8 cellular contexts compared by ENCODE assay signal in the genomic region with DNA sequence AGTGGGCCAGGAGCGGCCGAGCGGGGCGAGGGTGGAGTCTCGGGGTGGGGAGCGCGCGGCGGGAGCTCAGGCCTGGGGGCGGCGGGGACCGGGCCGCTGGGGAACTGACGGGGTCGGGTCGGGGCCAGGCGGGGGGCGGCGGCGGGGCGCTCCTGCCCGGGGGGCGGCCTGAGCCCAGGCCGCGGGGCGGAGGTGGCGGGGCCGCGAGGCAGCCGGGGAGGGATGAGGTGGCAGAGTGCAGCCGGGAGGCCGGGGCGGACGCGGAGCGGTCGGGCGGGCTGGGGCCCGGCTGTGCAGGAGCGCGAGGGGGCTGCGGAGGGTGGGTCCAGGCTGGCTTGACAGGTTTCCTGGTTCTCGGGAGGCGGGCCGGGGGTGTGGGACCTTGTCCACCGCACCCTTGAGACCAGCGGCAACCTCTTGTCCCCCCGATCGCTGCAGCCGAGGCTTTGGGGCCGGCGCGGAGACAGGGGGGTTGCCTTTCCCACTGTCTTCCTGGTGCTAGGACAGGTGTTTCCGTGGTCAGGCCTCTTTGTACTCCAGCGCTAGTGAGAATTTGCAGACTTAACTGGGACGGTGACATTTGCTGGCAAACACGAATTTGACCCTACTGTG. TPM values are rescaled to one million over a fixed set of nuclear protein-coding genes. Genes with fewer than 3 reads are reported as not detected.
DNase-seq lines count a peak whose midpoint lies in the region; ATAC-seq and TF ChIP-seq lines count a peak whose summit lies in the region.
"Not testable (repeated sequence)": the region's sequence is repeated elsewhere in the genome, so short reads cannot be mapped to it uniquely, and the experiment has no call there.

No MANE protein-coding gene starts in this region.

- not testable (repeated sequence) for TF ChIP-seq CTCF in adrenal gland (IDR thresholded peaks at IDR 0.05); cardiac muscle cell (IDR thresholded peaks at IDR 0.05; ENCODE audit: low read depth, low read length); neural cell (IDR thresholded peaks at IDR 0.05; ENCODE audit: poor library complexity, severe bottlenecking); stomach (IDR thresholded peaks at IDR 0.05)

- H3K4me2 ChIP-seq in neural cell (ENCODE audit: low read length) = not testable (repeated sequence)

- not testable (repeated sequence) for H3F3A ChIP-seq in neural cell (ENCODE audit: insufficient read depth, low read length, poor library complexity, severe bottlenecking)

- not testable (repeated sequence) for H3K9me2 ChIP-seq in neural cell (ENCODE audit: insufficient read depth, low read length)

- DNase-seq in HK-2 (ENCODE audit: unreplicated experiment) (peak; percentile 35), SW480 (ENCODE audit: low spot score) (peak; percentile 26), adrenal gland (peak in 6 of 7 donors; percentile 4 to 39 (median 22)), cardiac muscle cell (ENCODE audit: low read depth in 1 of 2, low spot score in 1 of 2) (peak in 1 of 2 donors; percentile 38), stomach (peak; percentile 26)

- not testable (repeated sequence) for TF ChIP-seq EP300 in neural cell (conservative IDR thresholded peaks at IDR 0.05; ENCODE audit: poor library complexity, severe bottlenecking); stomach (IDR thresholded peaks at IDR 0.05)

- H3K9ac ChIP-seq in ES-I3 (ENCODE audit: low read depth, low read length) = peak overlapping the region; percentile 62
- peak overlapping the region; percentile 73 for H3K9ac ChIP-seq in neural cell (ENCODE audit: low read length)

- WGBS in adrenal gland, 4 donors = 0 to 2% (median 1%) methylated on average over 7 to 53 of the region's 57 CpGs
- 0 to 3% (median 1%) methylated on average over 5 to 57 of the region's 57 CpGs for WGBS in stomach, 5 donors

- ATAC-seq in GM21723 (IDR thresholded peaks at IDR 0.05; ENCODE audit: unreplicated experiment) = peak; percentile 42

- TF ChIP-seq RAD21 in neural cell (conservative IDR thresholded peaks at IDR 0.05) = not testable (repeated sequence)

- H3K36me3 ChIP-seq in ES-I3 (ENCODE audit: insufficient read depth, low read length); adrenal gland (replicated peaks in 1 of 2); cardiac muscle cell; neural cell (ENCODE audit: insufficient read depth, low read length); stomach: not testable (repeated sequence)

- H3K4me1 ChIP-seq in ES-I3 (ENCODE audit: insufficient read depth, low read length); adrenal gland (replicated peaks in 1 of 2); cardiac muscle cell (ENCODE audit: low read depth): not testable (repeated sequence)
- peaks cover 0 to 28% (median 16%) of the 10 kb centered on the region in 4 donors for H3K4me1 ChIP-seq in stomach

- not testable (repeated sequence) for TF ChIP-seq POLR2A in adrenal gland (IDR thresholded peaks at IDR 0.05); stomach (IDR thresholded peaks at IDR 0.05)

- not testable (repeated sequence) for H3K9me3 ChIP-seq in ES-I3 (ENCODE audit: control insufficient read depth, insufficient read depth, low read length); adrenal gland (replicated peaks in 1 of 3); cardiac muscle cell (ENCODE audit: low read depth); neural cell (ENCODE audit: low read length); stomach

- H2AFZ ChIP-seq in neural cell (ENCODE audit: low read depth, low read length) = peak overlapping the region; percentile 27

- H4K20me1 ChIP-seq in neural cell (ENCODE audit: insufficient read depth) = not testable (repeated sequence)

- intact Hi-C loops in adrenal gland (cut with DNase I); stomach (cut with DNase I; ENCODE audit: low total_unique reads): not testable (repeated sequence)

- H3K4me3 ChIP-seq in adrenal gland (peak overlapping the region; percentile 32 to 99 (median 55)), cardiac muscle cell (peak overlapping the region; percentile 99), neural cell (ENCODE audit: low read length) (peak overlapping the region; percentile 73), stomach (peak overlapping the region; percentile 88 to 95 (median 92))

- H3K79me2 ChIP-seq in neural cell (replicated peaks; ENCODE audit: insufficient read depth, low read length) = not testable (repeated sequence)

- H3K27me3 ChIP-seq in adrenal gland; cardiac muscle cell; neural cell (ENCODE audit: insufficient read depth, low read depth, low read length); stomach: not testable (repeated sequence)

- H3K27ac ChIP-seq in adrenal gland (peak overlapping the region in 4 of 5 donors; percentile 50 to 91 (median 67)), cardiac muscle cell (peak overlapping the region; percentile 85), neural cell (ENCODE audit: low read length) (peak overlapping the region; percentile 49), stomach (peak overlapping the region; percentile 83 to 96 (median 89))

RNA-seq across cellular contexts. Expression of a gene that starts 0.8 kb away (rescaled TPM):
- 10 to 100 TPM in 6 of 8 donors, 1 to 10 TPM in 2; 8.9 to 29.1 (median 13.8) TPM for total RNA-seq in adrenal gland
- polyA plus RNA-seq in adrenal gland = 10 to 100 TPM in 1 of 3 donors, 1 to 10 TPM in 2; 3.7 to 47.7 (median 7.0) TPM
- total RNA-seq in cardiac muscle cell = 7.3 and 8.6 TPM in 2 replicates
- polyA plus RNA-seq in cardiac muscle cell = 12.8 and 14.6 TPM in 2 replicates
- 18.0 and 18.2 TPM in 2 replicates for polyA plus RNA-seq in neural cell
- polyA minus RNA-seq in neural cell = 36.5 and 39.1 TPM in 2 replicates
- total RNA-seq in stomach = 10 to 100 TPM in 3 of 5 donors, 1 to 10 TPM in 2; 1.8 to 31.6 (median 10.6) TPM
- polyA plus RNA-seq in stomach = 1 to 10 TPM; 5.0 to 7.3 (median 5.7) TPM
